26 cellular contexts compared by ENCODE assay signal in genomic region chr14:32621585-32621984, GRCh38.
DNase-seq lines count a peak whose midpoint lies in the region; ATAC-seq, FAIRE-seq and TF ChIP-seq lines count a peak whose summit lies in the region.
"Had no signal": no experiment of that assay in that cellular context is flagged by ENCODE, and none has a peak within 500 bp of the region (broad histone marks: within the 10 kb centered on the region; RNA-seq: fewer than 3 reads in every experiment).

No MANE protein-coding gene starts in this region.

- WGBS in heart left ventricle, 4 donors = 53 to 65% (median 57%) methylated on average over 1 of the region's 1 CpG

- peak overlapping the region in 9 of 12 donors; percentile 16 to 75 (median 48) for H3K27ac ChIP-seq in heart left ventricle
- H3K27ac ChIP-seq: A549, C4-2B, SJCRH30 had no signal

- no peaks in the 10 kb centered on the region for H3K9me3 ChIP-seq in heart left ventricle
- H3K9me3 ChIP-seq: A549, Caco-2, SJCRH30 had no signal

- ATAC-seq in heart left ventricle = peak; percentile 48 to 88 (median 84)
- ATAC-seq in HG03342 (IDR thresholded peaks at IDR 0.05; ENCODE audit: unreplicated experiment) = no peak
- ATAC-seq: A549; CD8-positive, alpha-beta T cell; GM12878 had no signal

- TF ChIP-seq POLR2A in heart left ventricle (IDR thresholded peaks at IDR 0.05) = no peak

- no peak for TF ChIP-seq CTCF in heart left ventricle (IDR thresholded peaks at IDR 0.05)

- peaks cover 0 to 30% (median 5%) of the 10 kb centered on the region in 12 donors for H3K4me1 ChIP-seq in heart left ventricle
- H3K4me1 ChIP-seq: A549, Caco-2, SJCRH30 had no signal

- intact Hi-C loops in heart left ventricle (cut with DNase I) (no loop called here), cardiac septum (cut with DNase I) (no loop called here), posterior vena cava (cut with DNase I) (no loop called here)

- no peaks in the 10 kb centered on the region for H3K27me3 ChIP-seq in heart left ventricle
- H3K27me3 ChIP-seq: SJCRH30 had no signal

- H3K36me3 ChIP-seq in heart left ventricle = no peaks in the 10 kb centered on the region
- H3K36me3 ChIP-seq: SJCRH30 had no signal

- FAIRE-seq in islet of Langerhans (lab: Jason Lieb, UNC) (peak; percentile 76), GM19239 (lab: Jason Lieb, UNC) (no peak)
- FAIRE-seq: A549, GM12878, H1, RCC 7860 had no signal

- no peak for DNase-seq in heart left ventricle
- DNase-seq in cardiac septum (ENCODE audit: low spot score) = no peak
- peak; percentile 37 for DNase-seq in NCI-H2029 (lab: John Stamatoyannopoulos, UW)
- no peak for DNase-seq in GM19239 (ENCODE audit: insufficient read length, low spot score)
- no peak for DNase-seq in posterior vena cava (ENCODE audit: low spot score)
- DNase-seq: Caco-2; CD8-positive, alpha-beta T cell; DMS 273 treated with DMSO at 0.1 percent for 48 hours; DMS79; EL; GDM1; NCI-H1092; NCI-H1417 treated with DMSO at 0.1 percent for 48 hours; NCI-H1694 treated with DMSO at 0.1 percent for 48 hours; NCI-H2171 treated with DMSO at 0.1 percent for 48 hours; NCI-H345; NCI-H524 treated with DMSO at 0.1 percent for 48 hours; NCI-H774; SJCRH30 had no signal

- no peak overlapping the region for H3K4me3 ChIP-seq in heart left ventricle
- H3K4me3 ChIP-seq: A549, GM12878, SJCRH30 had no signal
